25 cellular contexts compared by ENCODE assay signal in genomic region chr7:55431898-55432297, GRCh38.
"Had no signal": no experiment of that assay in that cellular context is flagged by ENCODE, and none has a peak within 500 bp of the region (broad histone marks: within the 10 kb centered on the region; RNA-seq: fewer than 3 reads in every experiment).

No MANE protein-coding gene starts in this region.

- H3K9me3 ChIP-seq: heart right ventricle, left ventricle myocardium inferior, lower lobe of right lung, ovary, right lobe of liver, thoracic aorta had no signal

- H3K27ac Mint-ChIP-seq: neural progenitor cell; progenitor cell of endocrine pancreas; stimulated activated naive B cell treated with anti-CD40 and anti-IgM and Interleukin-4, amounts not matched to agents 10 μg/mL and 1 μg/mL and 100 μg/mL, for 72 hours; stimulated activated naive CD8-positive, alpha-beta T cell treated with anti-CD3 and anti-CD28 coated beads, Interleukin-15, amount 100 ng/mL, for 72 hours had no signal

- H3K9me3 Mint-ChIP-seq: naive thymus-derived CD4-positive, alpha-beta T cell; neural progenitor cell; stimulated activated naive B cell treated with anti-CD40 and anti-IgM and Interleukin-4, amounts not matched to agents 10 μg/mL and 1 μg/mL and 100 μg/mL, for 72 hours; stimulated activated naive CD8-positive, alpha-beta T cell treated with anti-CD3 and anti-CD28 coated beads, Interleukin-15, amount 100 ng/mL, for 72 hours had no signal

- H3K4me3 Mint-ChIP-seq: naive thymus-derived CD4-positive, alpha-beta T cell; neural progenitor cell; stimulated activated naive B cell treated with anti-CD40 and anti-IgM and Interleukin-4, amounts not matched to agents 10 μg/mL and 1 μg/mL and 100 μg/mL, for 72 hours; stimulated activated naive CD8-positive, alpha-beta T cell treated with anti-CD3 and anti-CD28 coated beads, Interleukin-15, amount 100 ng/mL, for 72 hours had no signal

- H3K4me1 ChIP-seq: left ventricle myocardium inferior, lower lobe of right lung, neural progenitor cell, right lobe of liver had no signal

- H3K27me3 ChIP-seq: dorsolateral prefrontal cortex, heart right ventricle, neural progenitor cell, ovary, right lobe of liver had no signal

- H3K27ac ChIP-seq: heart right ventricle, left ventricle myocardium inferior, lower lobe of right lung, neural progenitor cell, ovary, right lobe of liver, thoracic aorta had no signal

- H3K4me3 ChIP-seq: dorsolateral prefrontal cortex, heart right ventricle, left ventricle myocardium inferior, lower lobe of right lung, neural progenitor cell, ovary, right lobe of liver, thoracic aorta had no signal

- ATAC-seq: heart right ventricle; lower lobe of right lung; naive thymus-derived CD4-positive, alpha-beta T cell; stimulated activated naive B cell treated with anti-CD40 and anti-IgM and Interleukin-4, amounts not matched to agents 10 μg/mL and 1 μg/mL and 100 μg/mL, for 72 hours; stimulated activated naive CD8-positive, alpha-beta T cell treated with anti-CD3 and anti-CD28 coated beads, Interleukin-15, amount 100 ng/mL, for 72 hours had no signal

- H3K27me3 Mint-ChIP-seq: naive thymus-derived CD4-positive, alpha-beta T cell; progenitor cell of endocrine pancreas; stimulated activated naive B cell treated with anti-CD40 and anti-IgM and Interleukin-4, amounts not matched to agents 10 μg/mL and 1 μg/mL and 100 μg/mL, for 72 hours; stimulated activated naive CD8-positive, alpha-beta T cell treated with anti-CD3 and anti-CD28 coated beads, Interleukin-15, amount 100 ng/mL, for 72 hours had no signal

- H2AFZ ChIP-seq: neural progenitor cell had no signal

- H3K4me2 ChIP-seq: neural progenitor cell had no signal

- H3K36me3 ChIP-seq: left ventricle myocardium inferior, neural progenitor cell, ovary, right lobe of liver, thoracic aorta had no signal

- DNase-seq: central memory CD4-positive, alpha-beta T cell; cortex of kidney; effector CD8-positive, alpha-beta T cell; foreskin melanocyte; heart right ventricle; islet precursor cell; left ventricle myocardium inferior; lower lobe of right lung; mesenchymal stem cell; midbrain; naive thymus-derived CD4-positive, alpha-beta T cell; nucleus accumbens; ovary; retina; right lobe of liver; stimulated activated CD4-positive, alpha-beta T cell treated with anti-CD3 and anti-CD28 coated beads, Interleukin-2, amount 100 ng/mL, for 24 hours; stimulated activated CD4-positive, alpha-beta T cell treated with anti-CD3 and anti-CD28 coated beads, Interleukin-4, amount 100 ng/mL, for 4 hours; stimulated activated naive B cell treated with anti-CD40 and anti-IgM and Interleukin-4, amounts not matched to agents 10 μg/mL and 1 μg/mL and 100 μg/mL, for 72 hours; stimulated activated naive CD8-positive, alpha-beta T cell treated with anti-CD3 and anti-CD28 coated beads, Interleukin-15, amount 100 ng/mL, for 72 hours; substantia nigra; trophoblast cell had no signal
